ENCODE assay signal across 11 cellular contexts in genomic region chr6:5998741-5999687, GRCh38. TPM values are rescaled to one million over a fixed set of nuclear protein-coding genes. Genes with fewer than 3 reads are reported as not detected.
DNase-seq lines count a peak whose midpoint lies in the region; ATAC-seq lines count a peak whose summit lies in the region.
"Had no signal": no experiment of that assay in that cellular context is flagged by ENCODE, and none has a peak within 500 bp of the region (broad histone marks: within the 10 kb centered on the region; RNA-seq: fewer than 3 reads in every experiment).

No MANE protein-coding gene starts in this region.

- POLR2A ChIA-PET in activated naive CD8-positive, alpha-beta T cell treated with anti-CD3 and anti-CD28 coated beads, Interleukin-2, amount 10 ng/mL, durations not matched to agents 7 days and 5 days (lab: Charles Lee), result interaction anchor here (1.0 to 2.4 kb wide), 2 partner anchors 9 to 16 kb away, joined by 3 to 15 read pairs; no protein-coding TSS in a partner anchor

- ATAC-seq in activated naive CD8-positive, alpha-beta T cell treated with anti-CD3 and anti-CD28 coated beads, Interleukin-2, amount 10 ng/mL, durations not matched to agents 7 days and 5 days (ENCODE audit: low read depth), result no peak
- no peak for ATAC-seq in stimulated activated memory B cell treated with anti-CD40 and anti-IgM and Interleukin-4, amounts not matched to agents 10 μg/mL and 1 μg/mL and 100 μg/mL, for 72 hours

- peaks cover 90% of the 10 kb centered on the region for H3K27me3 Mint-ChIP-seq in T-helper 1 cell treated with Interleukin-12 subunit alpha and Interleukin-12 subunit beta and Interleukin-4 antibody, amounts not matched to agents 30 μg/mL and 1 μg/mL, for 36 hours (ENCODE audit: low read depth)
- peaks cover 66% of the 10 kb centered on the region for H3K27me3 Mint-ChIP-seq in activated naive CD8-positive, alpha-beta T cell treated with anti-CD3 and anti-CD28 coated beads, Interleukin-2, amount 10 ng/mL, durations not matched to agents 7 days and 5 days
- H3K27me3 Mint-ChIP-seq in stimulated activated memory B cell treated with anti-CD40 and anti-IgM and Interleukin-4, amounts not matched to agents 10 μg/mL and 1 μg/mL and 100 μg/mL, for 72 hours, result peaks cover 99% of the 10 kb centered on the region

- DNase-seq in T-helper 1 cell, result no peak
- DNase-seq in activated naive CD8-positive, alpha-beta T cell treated with anti-CD3 and anti-CD28 coated beads, Interleukin-2, amount 10 ng/mL, durations not matched to agents 7 days and 5 days, result peak; percentile 59
- no peak for DNase-seq in A172 (ENCODE audit: low spot score)
- no peak for DNase-seq in HT-29 (ENCODE audit: low spot score)
- DNase-seq in NCI-H1417 (lab: John Stamatoyannopoulos, UW), result no peak
- DNase-seq: GOT3, NCI-H510A treated with DMSO at 0.1 percent for 48 hours, transverse colon had no signal

- peak overlapping the region; percentile 75 for H3K27ac Mint-ChIP-seq in T-helper 1 cell treated with Interleukin-12 subunit alpha and Interleukin-12 subunit beta and Interleukin-4 antibody, amounts not matched to agents 30 μg/mL and 1 μg/mL, for 36 hours
- H3K27ac Mint-ChIP-seq in activated naive CD8-positive, alpha-beta T cell treated with anti-CD3 and anti-CD28 coated beads, Interleukin-2, amount 10 ng/mL, durations not matched to agents 7 days and 5 days, result peak overlapping the region; percentile 52
- H3K27ac Mint-ChIP-seq in stimulated activated memory B cell treated with anti-CD40 and anti-IgM and Interleukin-4, amounts not matched to agents 10 μg/mL and 1 μg/mL and 100 μg/mL, for 72 hours, result no peak overlapping the region

- H3K9me3 ChIP-seq in iPS-18c (ENCODE audit: control insufficient read depth, insufficient read depth, low read length), result no peaks in the 10 kb centered on the region
- H3K9me3 ChIP-seq: transverse colon had no signal

- peaks cover 17% of the 10 kb centered on the region for H3K9me3 Mint-ChIP-seq in T-helper 1 cell treated with Interleukin-12 subunit alpha and Interleukin-12 subunit beta and Interleukin-4 antibody, amounts not matched to agents 30 μg/mL and 1 μg/mL, for 36 hours
- peaks cover 4% of the 10 kb centered on the region for H3K9me3 Mint-ChIP-seq in activated naive CD8-positive, alpha-beta T cell treated with anti-CD3 and anti-CD28 coated beads, Interleukin-2, amount 10 ng/mL, durations not matched to agents 7 days and 5 days
- H3K9me3 Mint-ChIP-seq in stimulated activated memory B cell treated with anti-CD40 and anti-IgM and Interleukin-4, amounts not matched to agents 10 μg/mL and 1 μg/mL and 100 μg/mL, for 72 hours, result peaks cover 14% of the 10 kb centered on the region

- H3K36me3 Mint-ChIP-seq in T-helper 1 cell treated with Interleukin-12 subunit alpha and Interleukin-12 subunit beta and Interleukin-4 antibody, amounts not matched to agents 30 μg/mL and 1 μg/mL, for 36 hours (ENCODE audit: low read depth), result peaks cover 16% of the 10 kb centered on the region
- H3K36me3 Mint-ChIP-seq in activated naive CD8-positive, alpha-beta T cell treated with anti-CD3 and anti-CD28 coated beads, Interleukin-2, amount 10 ng/mL, durations not matched to agents 7 days and 5 days, result peaks cover 37% of the 10 kb centered on the region
- H3K36me3 Mint-ChIP-seq in stimulated activated memory B cell treated with anti-CD40 and anti-IgM and Interleukin-4, amounts not matched to agents 10 μg/mL and 1 μg/mL and 100 μg/mL, for 72 hours, result peaks cover 19% of the 10 kb centered on the region

- peak overlapping the region; percentile 46; the same call in 1 of the 2 replicates for H3K4me3 ChIP-seq in iPS-18c (ENCODE audit: insufficient read depth, low read depth, low read length)

- peak overlapping the region; percentile 25 for H3K4me3 Mint-ChIP-seq in T-helper 1 cell treated with Interleukin-12 subunit alpha and Interleukin-12 subunit beta and Interleukin-4 antibody, amounts not matched to agents 30 μg/mL and 1 μg/mL, for 36 hours
- H3K4me3 Mint-ChIP-seq in activated naive CD8-positive, alpha-beta T cell treated with anti-CD3 and anti-CD28 coated beads, Interleukin-2, amount 10 ng/mL, durations not matched to agents 7 days and 5 days, result peak overlapping the region; percentile 74
- peak overlapping the region; percentile 4 for H3K4me3 Mint-ChIP-seq in stimulated activated memory B cell treated with anti-CD40 and anti-IgM and Interleukin-4, amounts not matched to agents 10 μg/mL and 1 μg/mL and 100 μg/mL, for 72 hours

- H3K4me1 Mint-ChIP-seq in T-helper 1 cell treated with Interleukin-12 subunit alpha and Interleukin-12 subunit beta and Interleukin-4 antibody, amounts not matched to agents 30 μg/mL and 1 μg/mL, for 36 hours (ENCODE audit: low read depth), result peaks cover 51% of the 10 kb centered on the region
- peaks cover 59% of the 10 kb centered on the region for H3K4me1 Mint-ChIP-seq in activated naive CD8-positive, alpha-beta T cell treated with anti-CD3 and anti-CD28 coated beads, Interleukin-2, amount 10 ng/mL, durations not matched to agents 7 days and 5 days
- H3K4me1 Mint-ChIP-seq in stimulated activated memory B cell treated with anti-CD40 and anti-IgM and Interleukin-4, amounts not matched to agents 10 μg/mL and 1 μg/mL and 100 μg/mL, for 72 hours, result peaks cover 60% of the 10 kb centered on the region

RNA-seq across cellular contexts. Expression of gene NRN1, which starts 7.7 kb away (rescaled TPM):
- 10 to 100 TPM; 49.8 to 54.8 TPM for total RNA-seq in activated naive CD8-positive, alpha-beta T cell treated with anti-CD3 and anti-CD28 coated beads, Interleukin-2, amount 10 ng/mL, durations not matched to agents 7 days and 5 days
- total RNA-seq in A172 (2014; rRNA removed; shearing (Covaris generic)), result 6.5 and 8.7 TPM in 2 replicates
- total RNA-seq in HT-29 (2014; rRNA removed; shearing (Covaris generic)), result 0.39 TPM in 1 of 2 replicates, not detected in the other

Comparison
In these comparisons a context has a peak if more than half of its experiments do, and no peak if none do; other contexts are left out.
1. H3K4me3 Mint-ChIP-seq: peak in every context shown above with its lines; median percentile 74 in activated naive CD8-positive, alpha-beta T cell treated with anti-CD3 and anti-CD28 coated beads, Interleukin-2, amount 10 ng/mL, durations not matched to agents 7 days and 5 days; 25 in T-helper 1 cell treated with Interleukin-12 subunit alpha and Interleukin-12 subunit beta and Interleukin-4 antibody, amounts not matched to agents 30 μg/mL and 1 μg/mL, for 36 hours; 4 in stimulated activated memory B cell treated with anti-CD40 and anti-IgM and Interleukin-4, amounts not matched to agents 10 μg/mL and 1 μg/mL and 100 μg/mL, for 72 hours.